ENCODE assay signal across 11 cellular contexts in genomic region chr7:150800576-150801241, GRCh38. TPM values are rescaled to one million over a fixed set of nuclear protein-coding genes. Genes with fewer than 3 reads are reported as not detected.
DNase-seq lines count a peak whose midpoint lies in the region; ATAC-seq and TF ChIP-seq lines count a peak whose summit lies in the region.
"Had no signal": no experiment of that assay in that cellular context is flagged by ENCODE, and none has a peak within 500 bp of the region (broad histone marks: within the 10 kb centered on the region; RNA-seq: fewer than 3 reads in every experiment).

TSS of gene TMEM176A (plus strand) at chr7:150800769. CDS start at chr7:150801551, 782 bp downstream.

- H3K9me3 Mint-ChIP-seq in activated T-helper 17 cell treated with anti-CD3 and anti-CD28 coated beads, Interleukin-2, amount 50 U/mL, for 72 hours = peaks cover 6% of the 10 kb centered on the region

- peaks cover 12% of the 10 kb centered on the region for H3K36me3 ChIP-seq in rectal smooth muscle tissue (ENCODE audit: control insufficient read depth, insufficient read depth, low read length)

- H3K27ac Mint-ChIP-seq in activated T-helper 17 cell treated with anti-CD3 and anti-CD28 coated beads, Interleukin-2, amount 50 U/mL, for 72 hours = no peak within 1 kb of the TSS

- DNase-seq in GM10248 (ENCODE audit: extremely low spot score) (peak; percentile 27), right cardiac atrium (peak; percentile 53 to 74 (median 54)), SHP77 (lab: John Stamatoyannopoulos, UW) (no peak)
- DNase-seq: GDM1 had no signal

- H3K4me1 Mint-ChIP-seq in activated T-helper 17 cell treated with anti-CD3 and anti-CD28 coated beads, Interleukin-2, amount 50 U/mL, for 72 hours = no peaks in the 10 kb centered on the region

- peak within 1 kb of the TSS; percentile 33 for H3K4me3 Mint-ChIP-seq in activated T-helper 17 cell treated with anti-CD3 and anti-CD28 coated beads, Interleukin-2, amount 50 U/mL, for 72 hours

- peaks cover 38% of the 10 kb centered on the region for H3K27me3 Mint-ChIP-seq in activated T-helper 17 cell treated with anti-CD3 and anti-CD28 coated beads, Interleukin-2, amount 50 U/mL, for 72 hours

- peak within 1 kb of the TSS; percentile 80 for H3K9ac ChIP-seq in rectal smooth muscle tissue (ENCODE audit: low read length)

- POLR2A ChIA-PET in GM10248 (lab: Yijun Ruan, JAX) = no interaction called here

- H3K27me3 ChIP-seq in right cardiac atrium (ENCODE audit: control insufficient read depth, insufficient read depth) = no peaks in the 10 kb centered on the region
- no peaks in the 10 kb centered on the region for H3K27me3 ChIP-seq in rectal smooth muscle tissue (ENCODE audit: control insufficient read depth, insufficient read depth, low read length)

- CTCF ChIA-PET in GM10248 (lab: Yijun Ruan, JAX) = interaction anchor here (1.0 kb wide), 1 partner anchor 22 kb away, joined by 6 read pairs; no protein-coding TSS in a partner anchor

- no peak for TF ChIP-seq CTCF in GM10248 (IDR thresholded peaks at IDR 0.05; ENCODE audit: control extremely low read depth, extremely low read depth, low read depth, missing control alignments)

- H3K4me1 ChIP-seq in right cardiac atrium (ENCODE audit: control insufficient read depth, insufficient read depth, low read length) = no peaks in the 10 kb centered on the region
- H3K4me1 ChIP-seq in rectal smooth muscle tissue (ENCODE audit: control insufficient read depth, insufficient read depth, low read length) = peaks cover 5% of the 10 kb centered on the region

- H3K9me3 ChIP-seq in right cardiac atrium (ENCODE audit: control insufficient read depth, low read length) = no peaks in the 10 kb centered on the region

- no peaks in the 10 kb centered on the region for H3K36me3 Mint-ChIP-seq in activated T-helper 17 cell treated with anti-CD3 and anti-CD28 coated beads, Interleukin-2, amount 50 U/mL, for 72 hours (ENCODE audit: low read depth)

- WGBS in right cardiac atrium = 5% methylated on average over 54 of the region's 54 CpGs

- no peak within 1 kb of the TSS for H3K27ac ChIP-seq in right cardiac atrium (ENCODE audit: low read length)
- H3K27ac ChIP-seq in rectal smooth muscle tissue (ENCODE audit: low read depth, low read length) = peak within 1 kb of the TSS; percentile 72
- H3K27ac ChIP-seq: VCaP had no signal

- intact Hi-C loops in right cardiac atrium (cut with DNase I) = no loop called here

- H3K4me3 ChIP-seq in right cardiac atrium (ENCODE audit: low read length) (peak within 1 kb of the TSS; percentile 68), rectal smooth muscle tissue (ENCODE audit: low read length) (peak within 1 kb of the TSS; percentile 91)

- peak; percentile 18 for ATAC-seq in activated T-helper 17 cell treated with anti-CD3 and anti-CD28 coated beads, Interleukin-2, amount 50 U/mL, for 72 hours (replicated peaks)
- peak; percentile 53 to 75 for ATAC-seq in right cardiac atrium
- ATAC-seq in GM21528 (IDR thresholded peaks at IDR 0.05; ENCODE audit: low FRiP score, unreplicated experiment) = no peak
- no peak for ATAC-seq in HG03159 (IDR thresholded peaks at IDR 0.05; ENCODE audit: unreplicated experiment)
- ATAC-seq in GM19324 (IDR thresholded peaks at IDR 0.05; ENCODE audit: low FRiP score, unreplicated experiment) = no peak

RNA-seq across cellular contexts. Expression of gene TMEM176A, which starts in this region (rescaled TPM):
- under 1 TPM in 1 of 2 donors, not detected in 1; 0.45 TPM for total RNA-seq in activated T-helper 17 cell treated with anti-CD3 and anti-CD28 coated beads, Interleukin-2, amount 50 U/mL, for 72 hours
- 100 to 1,000 TPM in 2 of 4 donors, 10 to 100 TPM in 2; 50.8 to 167 (median 126) TPM for total RNA-seq in right cardiac atrium
- polyA plus RNA-seq in right cardiac atrium = 51.6 TPM
- total RNA-seq: glomerular endothelial cell had no signal

Comparison
In these comparisons a context has a peak if more than half of its experiments do, and no peak if none do; other contexts are left out.
1. RNA of gene TMEM176A (total RNA-seq): 50.8 to 167 TPM in right cardiac atrium; 0.45 TPM in activated T-helper 17 cell treated with anti-CD3 and anti-CD28 coated beads, Interleukin-2, amount 50 U/mL, for 72 hours; every median in the first group is over 10 times any median in the second.
2. Peak in ATAC-seq in activated T-helper 17 cell treated with anti-CD3 and anti-CD28 coated beads, Interleukin-2, amount 50 U/mL, for 72 hours; RNA of the gene not detected or under 1 TPM.
3. DNase-seq: peak in GM10248 (single experiment) and right cardiac atrium (3 of 3); none in SHP77 (0 of 2).
4. ATAC-seq: peak in right cardiac atrium (2 of 2); none in GM21528 (single experiment), HG03159 (single experiment) and GM19324 (single experiment).